In the genomic region with DNA sequence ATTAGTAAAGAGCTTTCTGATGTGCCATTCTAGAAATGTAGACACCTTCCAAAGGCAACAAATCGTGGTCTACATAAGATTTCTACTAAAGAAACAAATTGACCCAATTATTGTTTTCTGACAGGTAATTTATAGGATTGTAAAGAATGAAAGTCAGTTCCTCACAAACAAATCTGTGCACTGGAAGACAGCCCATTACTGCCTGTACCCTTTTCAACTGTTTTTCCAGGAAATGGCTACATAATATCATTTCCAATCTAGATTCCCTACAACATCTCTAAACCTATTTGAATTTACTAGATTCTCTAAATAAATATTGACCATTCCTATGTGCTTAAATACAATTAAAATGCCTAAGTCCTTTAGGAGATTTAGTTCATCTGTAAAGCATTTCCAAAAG, we compare ENCODE assay signal across 1 cellular context.
TF ChIP-seq lines count a peak whose summit lies in the region.

No MANE protein-coding gene starts in this region.

TF ChIP-seq in neural cell, 6 proteins besides CTCF, POLR2A, EP300 and RAD21 (continued from another document):
- TF ChIP-seq REST (IDR thresholded peaks at IDR 0.05; ENCODE audit: borderline replicate concordance), result no peak
- TF ChIP-seq POLR2AphosphoS5 (IDR thresholded peaks at IDR 0.05), result no peak
- no peak for TF ChIP-seq MXI1 (conservative IDR thresholded peaks at IDR 0.05; ENCODE audit: poor library complexity, severe bottlenecking)
- no peak for TF ChIP-seq TAF1 (IDR thresholded peaks at IDR 0.05; ENCODE audit: low read depth)
- TF ChIP-seq EZH2 (IDR thresholded peaks at IDR 0.05; ENCODE audit: borderline replicate concordance, insufficient read depth, low read length, poor library complexity, severe bottlenecking), result no peak
